Comparison of ENCODE assay signal across 1 cellular context in the genomic region with DNA sequence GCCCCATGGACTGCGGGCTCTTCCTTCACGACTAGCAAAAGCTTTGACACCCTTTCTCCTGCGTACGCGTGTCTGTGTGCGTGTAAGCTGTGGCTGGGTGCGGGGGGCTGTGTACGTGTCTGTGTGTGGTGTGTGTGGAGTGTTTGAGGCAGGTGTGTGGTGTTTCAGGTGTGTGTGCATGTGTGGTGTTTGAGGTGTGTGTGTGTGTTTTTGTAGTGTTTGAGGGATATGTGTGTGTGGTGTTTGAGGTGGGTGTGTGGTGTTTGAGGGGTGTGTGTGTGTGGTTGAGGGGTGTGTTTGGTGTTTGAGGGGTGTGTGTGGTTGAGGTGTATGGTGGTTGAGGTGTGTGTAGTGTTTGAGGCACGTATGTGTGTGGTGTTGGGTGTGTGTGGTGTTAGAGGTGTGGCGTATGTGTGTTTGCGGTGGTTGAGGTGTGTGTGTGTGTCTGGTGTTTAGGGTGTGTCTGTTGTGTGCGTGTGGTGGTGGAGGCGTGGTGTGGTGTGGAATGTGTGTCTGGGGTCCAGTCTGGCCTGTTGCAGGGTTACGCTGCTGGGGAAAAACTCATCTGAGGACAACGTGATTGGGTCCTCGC.
TF ChIP-seq lines count a peak whose summit lies in the region.

No MANE protein-coding gene starts in this region.

TF ChIP-seq in endothelial cell of umbilical vein, 7 proteins besides CTCF, POLR2A, EP300 and RAD21:
- no peak for TF ChIP-seq EZH2 (IDR thresholded peaks at IDR 0.05; ENCODE audit: borderline replicate concordance, low read depth, low read length, severe bottlenecking)
- no peak for TF ChIP-seq MYC (IDR thresholded peaks at IDR 0.05; ENCODE audit: low read depth, low read length)
- no peak for TF ChIP-seq JUN (IDR thresholded peaks at IDR 0.05; ENCODE audit: borderline replicate concordance, insufficient read depth, insufficient read length, low read depth)
- no peak for TF ChIP-seq FOS (IDR thresholded peaks at IDR 0.05; ENCODE audit: borderline replicate concordance, insufficient read depth, low read length)
- TF ChIP-seq POLR2AphosphoS5 (IDR thresholded peaks at IDR 0.05; ENCODE audit: insufficient read depth, low read depth, low read length): no peak
- TF ChIP-seq GATA2 (IDR thresholded peaks at IDR 0.05; ENCODE audit: insufficient read depth, insufficient read length, low read depth, low read length): no peak
- no peak for TF ChIP-seq MAX (IDR thresholded peaks at IDR 0.05; ENCODE audit: insufficient read depth, insufficient read length)
